In the genomic region with DNA sequence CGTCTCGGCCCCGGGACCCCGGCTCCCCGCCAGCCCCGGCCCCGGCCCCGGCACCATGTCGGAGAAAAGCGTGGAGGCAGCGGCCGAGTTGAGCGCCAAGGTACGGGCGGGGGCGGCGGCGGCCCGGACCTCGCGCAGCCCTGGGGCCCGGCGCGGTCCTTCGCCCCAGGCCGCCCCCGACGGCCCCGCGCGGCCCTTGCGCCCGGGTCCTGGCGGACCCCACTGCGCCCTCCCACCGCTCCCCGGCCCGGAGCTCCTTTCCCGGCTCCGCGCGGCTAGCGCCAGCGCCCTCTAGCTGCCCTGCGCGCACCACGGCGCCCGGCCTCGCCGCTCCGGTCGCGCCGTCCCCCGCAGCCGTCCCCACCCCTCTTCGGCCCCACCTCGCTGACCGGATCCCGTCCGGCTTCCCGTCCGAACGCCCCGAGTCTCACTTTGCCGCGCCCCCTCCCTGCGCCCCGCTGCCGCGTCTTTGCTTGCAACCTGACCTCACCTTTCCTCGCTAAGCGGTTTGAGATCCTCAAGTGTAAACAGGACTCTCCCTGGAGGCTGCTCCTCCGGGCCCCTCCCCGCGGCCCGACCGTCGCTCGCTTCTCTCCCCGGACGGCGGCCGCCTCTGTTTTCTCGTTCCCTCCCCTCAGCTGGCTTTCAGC, we compare ENCODE assay signal across 8 cellular contexts. TPM values are rescaled to one million over a fixed set of nuclear protein-coding genes. Genes with fewer than 3 reads are reported as not detected.
DNase-seq lines count a peak whose midpoint lies in the region; TF ChIP-seq lines count a peak whose summit lies in the region.

No MANE protein-coding gene starts in this region.

- TF ChIP-seq CTCF in HFFc6 (IDR thresholded peaks at IDR 0.05) (peak; percentile 74), VCaP (conservative IDR thresholded peaks at IDR 0.05) (peak; percentile 94), coronary artery (IDR thresholded peaks at IDR 0.05) (peak; percentile 72)

- H3K27ac Mint-ChIP-seq in HFFc6: peak overlapping the region; percentile 77

- H3K27me3 Mint-ChIP-seq in HFFc6 (ENCODE audit: insufficient read depth): peaks cover 4% of the 10 kb centered on the region; the same call in 1 of the 2 replicates

- peaks cover 66% of the 10 kb centered on the region for H3K4me1 Mint-ChIP-seq in HFFc6 (ENCODE audit: low read depth)

- DNase-seq in NCI-H2196 (lab: John Stamatoyannopoulos, UW; ENCODE audit: unreplicated experiment): peak; percentile 58
- DNase-seq in NCI-H2196 treated with DMSO at 0.1 percent for 48 hours (lab: John Stamatoyannopoulos, UW; ENCODE audit: unreplicated experiment): no peak
- DNase-seq in HFFc6: peak; percentile 51
- peak; percentile 39 for DNase-seq in NCI-H128 (lab: John Stamatoyannopoulos, UW; ENCODE audit: unreplicated experiment)
- DNase-seq in coronary artery (ENCODE audit: low spot score): no peak
- peak; percentile 62 for DNase-seq in stimulated activated CD4-positive, alpha-beta T cell treated with anti-CD3 and anti-CD28 coated beads, Interleukin-4, amount 100 ng/mL, for 1 hour

- H3K36me3 Mint-ChIP-seq in HFFc6 (ENCODE audit: low read depth): peaks cover 5% of the 10 kb centered on the region

- H3K4me3 ChIP-seq in coronary artery: peak overlapping the region; percentile 96

- peak overlapping the region; percentile 93 for H3K4me3 Mint-ChIP-seq in HFFc6

- no peaks in the 10 kb centered on the region for H3K9me3 Mint-ChIP-seq in HFFc6

- H3K27me3 ChIP-seq in layer of hippocampus (ENCODE audit: control insufficient read depth, insufficient read depth, low read length): no peaks in the 10 kb centered on the region

- H3K27ac ChIP-seq in VCaP (peak overlapping the region; percentile 97), coronary artery (peak overlapping the region; percentile 82 to 100), layer of hippocampus (ENCODE audit: low read depth, low read length) (peak overlapping the region; percentile 98)

RNA-seq across cellular contexts. Expression of a gene that starts 0.6 kb away (rescaled TPM):
- 100 to 1,000 TPM; 423 to 607 (median 561) TPM for total RNA-seq in HFFc6 (2021; fragmentation: NEBNext Ultra II Directional; extraction: Animal tissue kit (Norgen Biotek cat#: 25700))

RNA-seq across cellular contexts. Expression of a gene that starts 5.5 kb away (rescaled TPM):
- under 1 TPM; 0.15 to 0.64 (median 0.50) TPM for total RNA-seq in HFFc6 (2021; fragmentation: NEBNext Ultra II Directional; extraction: Animal tissue kit (Norgen Biotek cat#: 25700))

RNA-seq across cellular contexts. Expression of a gene that starts 13.8 kb away (rescaled TPM):
- 100 to 1,000 TPM; 273 to 329 (median 298) TPM for total RNA-seq in HFFc6 (2021; fragmentation: NEBNext Ultra II Directional; extraction: Animal tissue kit (Norgen Biotek cat#: 25700))

RNA-seq across cellular contexts. Expression of a gene that starts 22.6 kb away (rescaled TPM):
- total RNA-seq in HFFc6 (2021; fragmentation: NEBNext Ultra II Directional; extraction: Animal tissue kit (Norgen Biotek cat#: 25700)): under 1 TPM in 3 of 6 experiments, not detected in 3; 0.11 to 0.25 (median 0.11) TPM

RNA-seq across cellular contexts. Expression of a gene that starts 42.9 kb away (rescaled TPM):
- 100 to 1,000 TPM; 103 to 122 (median 108) TPM for total RNA-seq in HFFc6 (2021; fragmentation: NEBNext Ultra II Directional; extraction: Animal tissue kit (Norgen Biotek cat#: 25700))

Comparison
In these comparisons a context has a peak if more than half of its experiments do, and no peak if none do; other contexts are left out.
1. DNase-seq: peak in NCI-H2196 (single experiment), HFFc6 (single experiment), NCI-H128 (single experiment) and stimulated activated CD4-positive, alpha-beta T cell treated with anti-CD3 and anti-CD28 coated beads, Interleukin-4, amount 100 ng/mL, for 1 hour (single experiment); none in NCI-H2196 treated with DMSO at 0.1 percent for 48 hours (single experiment) and coronary artery (single experiment).
2. Peak in every context shown above with its lines, with median percentiles within 50 percentile points of each other: CTCF ChIP-seq and H3K27ac ChIP-seq.